17 cellular contexts compared by ENCODE assay signal in the genomic region with DNA sequence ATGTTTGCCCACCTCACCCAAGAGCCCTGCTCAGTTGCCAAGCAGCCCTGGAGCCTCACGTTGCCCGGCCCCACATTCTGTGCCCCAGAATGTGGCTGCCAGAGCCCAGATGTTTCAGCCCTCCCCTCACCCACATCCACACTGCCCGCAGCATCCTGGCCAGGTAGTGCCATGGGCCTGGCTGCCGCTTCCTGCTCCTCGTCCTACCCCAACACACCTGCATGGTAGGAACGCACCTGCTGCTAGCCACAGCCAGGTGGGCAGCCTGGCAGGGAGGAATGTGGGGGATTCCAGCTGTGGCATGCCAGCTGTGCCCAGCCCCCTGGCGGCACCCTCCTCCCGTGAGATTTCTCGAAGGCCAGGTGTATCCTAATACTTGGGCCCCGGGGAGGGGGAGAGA. TPM values are rescaled to one million over a fixed set of nuclear protein-coding genes. Genes with fewer than 3 reads are reported as not detected.
DNase-seq lines count a peak whose midpoint lies in the region; ATAC-seq and TF ChIP-seq lines count a peak whose summit lies in the region.
"Had no signal": no experiment of that assay in that cellular context is flagged by ENCODE, and none has a peak within 500 bp of the region (broad histone marks: within the 10 kb centered on the region; RNA-seq: fewer than 3 reads in every experiment).

No MANE protein-coding gene starts in this region.

- intact Hi-C loops in body of pancreas (cut with DNase I) = loop anchor here (5.0 kb wide), 2 partner anchors 45 to 75 kb away; no protein-coding TSS in a partner anchor

- no peak overlapping the region for H3K4me3 Mint-ChIP-seq in endodermal cell
- no peak overlapping the region for H3K4me3 Mint-ChIP-seq in immature natural killer cell
- H3K4me3 Mint-ChIP-seq: CD4-positive, alpha-beta memory T cell; H9 had no signal

- H3K27me3 Mint-ChIP-seq in endodermal cell (ENCODE audit: insufficient read depth) (peaks cover 27% of the 10 kb centered on the region), immature natural killer cell (ENCODE audit: low read depth in 3 of 3) (peaks cover 9 to 20% (median 13%) of the 10 kb centered on the region in 3 donors)

- ATAC-seq in body of pancreas (no peak), GM21367 (IDR thresholded peaks at IDR 0.05; ENCODE audit: unreplicated experiment) (no peak)

- WGBS in endodermal cell (ENCODE audit: insufficient coverage in 1 of 2, insufficient read length in 1 of 2), 2 experiments = 71% methylated on average over 10 of the region's 10 CpGs; no CpG with 5 or more reads in 1 of the 2 experiments
- WGBS in body of pancreas, 2 donors = 32 to 62% methylated on average over 2 to 10 of the region's 10 CpGs

- no peaks in the 10 kb centered on the region for H3K9me3 Mint-ChIP-seq in endodermal cell
- H3K9me3 Mint-ChIP-seq in immature natural killer cell = peaks cover 0 to 2% (median 0%) of the 10 kb centered on the region in 6 donors
- H3K9me3 Mint-ChIP-seq: CD4-positive, alpha-beta memory T cell; H9 had no signal

- H3K36me3 Mint-ChIP-seq in endodermal cell (ENCODE audit: low read depth) (no peaks in the 10 kb centered on the region), immature natural killer cell (no peaks in the 10 kb centered on the region)
- H3K36me3 Mint-ChIP-seq: CD4-positive, alpha-beta memory T cell had no signal

- peaks cover 26 to 71% (median 59%) of the 10 kb centered on the region in 10 experiments for H3K4me1 ChIP-seq in BLaER1 treated with 17β-estradiol and CSF1 and Interleukin-3, amounts not matched to agents 10 nM and 100 nM
- H3K4me1 ChIP-seq in endodermal cell (ENCODE audit: control insufficient read depth, insufficient read depth, low read length) (no peaks in the 10 kb centered on the region), body of pancreas (peaks cover 19% of the 10 kb centered on the region)

- H3K4me3 ChIP-seq in BLaER1 treated with 17β-estradiol and CSF1 and Interleukin-3, amounts not matched to agents 10 nM and 100 nM = no peak overlapping the region
- H3K4me3 ChIP-seq in endodermal cell (ENCODE audit: low read length) = no peak overlapping the region
- no peak overlapping the region for H3K4me3 ChIP-seq in body of pancreas
- H3K4me3 ChIP-seq: SJCRH30 had no signal

- no peak for TF ChIP-seq POLR2A in body of pancreas (IDR thresholded peaks at IDR 0.05)

- H3K27ac ChIP-seq in BLaER1 treated with 17β-estradiol and CSF1 and Interleukin-3, amounts not matched to agents 10 nM and 100 nM = peak overlapping the region in 4 of 11 experiments; percentile 5 to 47 (median 30); a peak in 4 of 22 replicates
- H3K27ac ChIP-seq in endodermal cell (ENCODE audit: low read depth, low read length) = no peak overlapping the region
- no peak overlapping the region for H3K27ac ChIP-seq in body of pancreas
- H3K27ac ChIP-seq: RWPE1, SJCRH30 had no signal

- H3K4me1 Mint-ChIP-seq in endodermal cell (no peaks in the 10 kb centered on the region), immature natural killer cell (peaks cover 0 to 7% of the 10 kb centered on the region in 2 donors)

- H3K36me3 ChIP-seq in BLaER1 treated with 17β-estradiol and CSF1 and Interleukin-3, amounts not matched to agents 10 nM and 100 nM = no peaks in the 10 kb centered on the region
- H3K36me3 ChIP-seq in endodermal cell (ENCODE audit: control insufficient read depth, insufficient read depth, low read length) = no peaks in the 10 kb centered on the region
- no peaks in the 10 kb centered on the region for H3K36me3 ChIP-seq in body of pancreas (replicated peaks in 1 of 2; ENCODE audit: insufficient read depth in 1 of 2, low read depth in 2 of 2)
- H3K36me3 ChIP-seq: SJCRH30 had no signal

- no peak overlapping the region for H3K27ac Mint-ChIP-seq in endodermal cell
- H3K27ac Mint-ChIP-seq in immature natural killer cell = no peak overlapping the region
- H3K27ac Mint-ChIP-seq: H9 had no signal

- no peak for TF ChIP-seq CTCF in endodermal cell (conservative IDR thresholded peaks at IDR 0.05)
- TF ChIP-seq CTCF in body of pancreas (IDR thresholded peaks at IDR 0.05) = no peak

- peak overlapping the region in 1 of 11 experiments; percentile 40; a peak in 1 of 22 replicates for H3K9ac ChIP-seq in BLaER1 treated with 17β-estradiol and CSF1 and Interleukin-3, amounts not matched to agents 10 nM and 100 nM
- no peak overlapping the region for H3K9ac ChIP-seq in endodermal cell (ENCODE audit: extremely low read depth, low read length, poor library complexity, severe bottlenecking)

- peak; percentile 42 for DNase-seq in COR-L47 (lab: John Stamatoyannopoulos, UW)
- DNase-seq in NCI-H1105 treated with DMSO at 0.1 percent for 48 hours (lab: John Stamatoyannopoulos, UW) = peak; percentile 22
- peak; percentile 26 for DNase-seq in endodermal cell
- no peak for DNase-seq in body of pancreas
- no peak for DNase-seq in immature natural killer cell
- DNase-seq: CD4-positive, alpha-beta memory T cell; EL; H9; Karpas-422; NCI-H1436; NCI-H226; NCI-H526 treated with DMSO at 0.1 percent for 48 hours; SJCRH30; T-helper 2 cell had no signal

- H3K27me3 ChIP-seq in BLaER1 treated with 17β-estradiol and CSF1 and Interleukin-3, amounts not matched to agents 10 nM and 100 nM = 0 out of 22 replicates have a peak, but pooled peaks cover 0 to 4% (median 0%) of the 10 kb centered on the region in 11 experiments
- H3K27me3 ChIP-seq in endodermal cell (ENCODE audit: control insufficient read depth, insufficient read depth, low read length, poor library complexity, severe bottlenecking) (peaks cover 88% of the 10 kb centered on the region), body of pancreas (no peaks in the 10 kb centered on the region)
- H3K27me3 ChIP-seq: SJCRH30 had no signal

- H3K4me2 ChIP-seq in BLaER1 treated with 17β-estradiol and CSF1 and Interleukin-3, amounts not matched to agents 10 nM and 100 nM = peak overlapping the region in 8 of 11 experiments; percentile 44 to 93 (median 86); a peak in 17 of 22 replicates

- peaks cover 0 to 16% (median 0%) of the 10 kb centered on the region in 11 experiments; a peak in 1 of 22 replicates for H4K20me1 ChIP-seq in BLaER1 treated with 17β-estradiol and CSF1 and Interleukin-3, amounts not matched to agents 10 nM and 100 nM

- peaks cover 0 to 7% (median 0%) of the 10 kb centered on the region in 11 experiments; a peak in 7 of 22 replicates for H3K9me3 ChIP-seq in BLaER1 treated with 17β-estradiol and CSF1 and Interleukin-3, amounts not matched to agents 10 nM and 100 nM (replicated peaks in 1 of 11)
- H3K9me3 ChIP-seq in endodermal cell (ENCODE audit: control insufficient read depth, low read length) (no peaks in the 10 kb centered on the region), body of pancreas (no peaks in the 10 kb centered on the region)
- H3K9me3 ChIP-seq: SJCRH30 had no signal

RNA-seq across cellular contexts. Expression of gene NFIX, which starts 7.5 kb away (rescaled TPM):
- total RNA-seq in endodermal cell = under 1 TPM; 0.22 to 0.40 TPM
- polyA plus RNA-seq in endodermal cell (2013, experiment 1 of 2) = 0.93 TPM
- 0.70 TPM for polyA plus RNA-seq in endodermal cell (2013, experiment 2 of 2)
- total RNA-seq in body of pancreas = 10 to 100 TPM; 16.9 to 26.7 TPM
- under 1 TPM in 1 of 3 donors, not detected in 2; 0.49 TPM for polyA plus RNA-seq in immature natural killer cell

RNA-seq across cellular contexts. Expression of gene DAND5, which starts 18.4 kb away (rescaled TPM):
- total RNA-seq in endodermal cell (under 1 TPM; 0.13 to 0.40 TPM), body of pancreas (not detected)
- polyA plus RNA-seq in endodermal cell (2013, experiment 1 of 2) = not detected
- polyA plus RNA-seq in endodermal cell (2013, experiment 2 of 2) = not detected
- polyA plus RNA-seq in immature natural killer cell = not detected
- total RNA-seq: CD4-positive, alpha-beta memory T cell; SJCRH30 had no signal
- polyA plus RNA-seq: CD4-positive, alpha-beta memory T cell had no signal

RNA-seq across cellular contexts. Expression of gene GADD45GIP1, which starts 30.8 kb away (rescaled TPM):
- total RNA-seq in endodermal cell (10 to 100 TPM; 31.0 to 34.9 TPM), body of pancreas (10 to 100 TPM; 31.3 to 42.0 TPM)
- 37.5 TPM for polyA plus RNA-seq in endodermal cell (2013, experiment 1 of 2)
- polyA plus RNA-seq in endodermal cell (2013, experiment 2 of 2) = 41.7 TPM
- 10 to 100 TPM; 37.4 to 69.1 (median 56.8) TPM for polyA plus RNA-seq in immature natural killer cell

RNA-seq across cellular contexts. Expression of gene RAD23A, which starts 42.1 kb away (rescaled TPM):
- 100 to 1,000 TPM in 1 of 2 donors, 10 to 100 TPM in 1; 75.5 to 117 TPM for total RNA-seq in endodermal cell
- polyA plus RNA-seq in endodermal cell (2013, experiment 1 of 2) = 91.9 TPM
- polyA plus RNA-seq in endodermal cell (2013, experiment 2 of 2) = 87.3 TPM
- 10 to 100 TPM; 53.7 to 94.6 TPM for total RNA-seq in body of pancreas
- polyA plus RNA-seq in immature natural killer cell = 100 to 1,000 TPM in 1 of 3 donors, 10 to 100 TPM in 2; 68.9 to 121 (median 69.4) TPM

RNA-seq across cellular contexts. Expression of gene CALR, which starts 49.4 kb away (rescaled TPM):
- total RNA-seq in endodermal cell (1,000 to 10,000 TPM in 1 of 2 donors, 100 to 1,000 TPM in 1; 873 to 1,303 TPM), body of pancreas (100 to 1,000 TPM; 298 to 388 TPM)
- 723 TPM for polyA plus RNA-seq in endodermal cell (2013, experiment 1 of 2)
- 735 TPM for polyA plus RNA-seq in endodermal cell (2013, experiment 2 of 2)
- polyA plus RNA-seq in immature natural killer cell = 100 to 1,000 TPM; 125 to 301 (median 238) TPM

Comparison
In these comparisons a context has a peak if more than half of its experiments do, and no peak if none do; other contexts are left out.
1. DNase-seq: peak in COR-L47 (single experiment), NCI-H1105 treated with DMSO at 0.1 percent for 48 hours (single experiment) and endodermal cell (single experiment); none in body of pancreas (0 of 4) and immature natural killer cell (0 of 3).
2. RNA of gene NFIX, which starts 7.5 kb away (total RNA-seq): 16.9 to 26.7 TPM in body of pancreas; 0.22 to 0.40 TPM in endodermal cell; every median in the first group is over 10 times any median in the second.